In genomic region chr3:45583021-45583851, GRCh38 we compare ENCODE assay signal across 12 cellular contexts. TPM values are rescaled to one million over a fixed set of nuclear protein-coding genes. Genes with fewer than 3 reads are reported as not detected.
DNase-seq lines count a peak whose midpoint lies in the region; ATAC-seq and TF ChIP-seq lines count a peak whose summit lies in the region.
"Had no signal": no experiment of that assay in that cellular context is flagged by ENCODE, and none has a peak within 500 bp of the region (broad histone marks: within the 10 kb centered on the region; RNA-seq: fewer than 3 reads in every experiment).

No MANE protein-coding gene starts in this region.

- intact Hi-C loops in activated naive CD4-positive, alpha-beta T cell treated with anti-CD3 and anti-CD28 coated beads for 36 hours (cut with micrococcal nuclease) = no loop called here

- no peak for TF ChIP-seq CTCF in fibroblast of the aortic adventitia (IDR thresholded peaks at IDR 0.05; ENCODE audit: insufficient read depth, low read length)

- no peak overlapping the region for H3K4me3 ChIP-seq in fibroblast of the aortic adventitia (ENCODE audit: low read depth, low read length)
- H3K4me3 ChIP-seq in MG63 = no peak overlapping the region
- H3K4me3 ChIP-seq: neural progenitor cell had no signal

- CTCF ChIA-PET in activated naive CD4-positive, alpha-beta T cell treated with anti-CD3 and anti-CD28 coated beads for 36 hours (lab: Charles Lee) = interaction anchor here (1.0 to 1.8 kb wide), 2 partner anchors 14 to 72 kb away, joined by 4 to 7 read pairs; no protein-coding TSS in a partner anchor

- no peaks in the 10 kb centered on the region for H3K36me3 ChIP-seq in MG63
- H3K36me3 ChIP-seq: neural progenitor cell had no signal

- DNase-seq in NCI-H2196 (lab: John Stamatoyannopoulos, UW; ENCODE audit: unreplicated experiment) (peak; percentile 22), NCI-H2196 treated with DMSO at 0.1 percent for 48 hours (lab: John Stamatoyannopoulos, UW; ENCODE audit: unreplicated experiment) (no peak), fibroblast of the aortic adventitia (ENCODE audit: low read depth) (peak; percentile 54), mucosa of gallbladder (ENCODE audit: low spot score) (peak; percentile 43), MG63 (no peak), NCI-H510A treated with DMSO at 0.1 percent for 48 hours (lab: John Stamatoyannopoulos, UW) (no peak)
- DNase-seq in activated naive CD4-positive, alpha-beta T cell treated with anti-CD3 and anti-CD28 coated beads for 36 hours = no peak
- DNase-seq: activated CD4-positive, alpha-beta T cell treated with anti-CD3 and anti-CD28 coated beads, Interleukin-2, amount 50 U/mL, for 48 hours; amniotic stem cell; glutamatergic neuron had no signal

- H3K4me1 Mint-ChIP-seq in activated naive CD4-positive, alpha-beta T cell treated with anti-CD3 and anti-CD28 coated beads for 36 hours (ENCODE audit: low read depth) = no peaks in the 10 kb centered on the region
- H3K4me1 Mint-ChIP-seq: neural progenitor cell had no signal

- no peak for ATAC-seq in HG03097 (IDR thresholded peaks at IDR 0.05; ENCODE audit: low FRiP score, unreplicated experiment)

- no peaks in the 10 kb centered on the region for H3K27me3 Mint-ChIP-seq in activated naive CD4-positive, alpha-beta T cell treated with anti-CD3 and anti-CD28 coated beads for 36 hours (ENCODE audit: low read depth)

- no peaks in the 10 kb centered on the region for H3K9me3 ChIP-seq in MG63

- H3K27me3 ChIP-seq in MG63 = no peaks in the 10 kb centered on the region
- H3K27me3 ChIP-seq: neural progenitor cell had no signal

- H3K27ac Mint-ChIP-seq in activated naive CD4-positive, alpha-beta T cell treated with anti-CD3 and anti-CD28 coated beads for 36 hours = no peak overlapping the region
- H3K27ac Mint-ChIP-seq: neural progenitor cell had no signal

- H3K4me3 Mint-ChIP-seq in activated naive CD4-positive, alpha-beta T cell treated with anti-CD3 and anti-CD28 coated beads for 36 hours = no peak overlapping the region
- H3K4me3 Mint-ChIP-seq: neural progenitor cell had no signal

- H3K9me3 Mint-ChIP-seq in activated naive CD4-positive, alpha-beta T cell treated with anti-CD3 and anti-CD28 coated beads for 36 hours = peaks cover 2% of the 10 kb centered on the region
- H3K9me3 Mint-ChIP-seq: neural progenitor cell had no signal

- H3K36me3 Mint-ChIP-seq in activated naive CD4-positive, alpha-beta T cell treated with anti-CD3 and anti-CD28 coated beads for 36 hours (ENCODE audit: low read depth) = no peaks in the 10 kb centered on the region
- H3K36me3 Mint-ChIP-seq: neural progenitor cell had no signal

RNA-seq across cellular contexts. Expression of gene LIMD1, which starts 11.3 kb away (rescaled TPM):
- total RNA-seq in fibroblast of the aortic adventitia (ENCODE audit: low replicate concordance) (10.6 and 18.8 TPM in 2 replicates), mucosa of gallbladder (76.8 TPM)
- total RNA-seq in MG63 (2014; rRNA removed; shearing (Covaris generic); ENCODE audit: low replicate concordance) = 6.5 and 9.3 TPM in 2 replicates
- total RNA-seq in activated naive CD4-positive, alpha-beta T cell treated with anti-CD3 and anti-CD28 coated beads for 36 hours = 10 to 100 TPM; 14.8 to 16.3 TPM

Comparison
In these comparisons a context has a peak if more than half of its experiments do, and no peak if none do; other contexts are left out.
1. DNase-seq: peak in NCI-H2196 (single experiment), fibroblast of the aortic adventitia (single experiment) and mucosa of gallbladder (single experiment); none in NCI-H2196 treated with DMSO at 0.1 percent for 48 hours (single experiment), MG63 (single experiment), activated naive CD4-positive, alpha-beta T cell treated with anti-CD3 and anti-CD28 coated beads for 36 hours (single experiment) and NCI-H510A treated with DMSO at 0.1 percent for 48 hours (single experiment).